In the genomic region with DNA sequence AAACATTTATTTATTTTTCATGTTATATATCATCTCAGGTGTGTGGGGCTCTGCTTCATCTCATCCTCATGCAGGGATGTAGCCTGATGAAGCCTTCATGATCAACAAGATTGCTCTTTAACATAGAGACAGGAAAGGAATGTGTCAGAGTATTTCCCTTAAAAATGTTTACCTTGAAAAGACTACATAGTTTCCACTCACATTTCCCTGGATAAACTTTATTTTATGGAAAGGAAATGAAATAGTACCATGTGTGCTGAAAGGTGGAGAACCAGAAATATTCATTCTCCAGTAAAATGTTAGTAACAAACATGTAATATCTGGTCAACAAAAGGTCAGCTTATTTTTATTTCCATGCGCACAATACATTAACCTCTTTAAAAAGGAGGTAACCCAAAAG, we compare ENCODE assay signal across 10 cellular contexts.
"Had no signal": no experiment of that assay in that cellular context is flagged by ENCODE, and none has a peak within 500 bp of the region (broad histone marks: within the 10 kb centered on the region; RNA-seq: fewer than 3 reads in every experiment).

No MANE protein-coding gene starts in this region.

- FAIRE-seq: H1, H54 had no signal

- H3K9me3 ChIP-seq: HAP-1 had no signal

- H3K27ac Mint-ChIP-seq: GM23338, H9, HFFc6 had no signal

- H3K4me1 ChIP-seq: HAP-1 had no signal

- H2AFZ ChIP-seq: GM23248, GM23338 had no signal

- H3K9me3 Mint-ChIP-seq: GM23338, H9 had no signal

- H3K9ac ChIP-seq: GM23248 had no signal

- H3K36me3 ChIP-seq: HAP-1 had no signal

- H3K4me3 ChIP-seq: GM23248, GM23338, HAP-1 had no signal

- H3K4me1 Mint-ChIP-seq: GM23338, H9 had no signal

- H3K4me3 Mint-ChIP-seq: GM23338, H9, HFFc6 had no signal

- H3K4me2 ChIP-seq: GM23338 had no signal

- H3K27ac ChIP-seq: GM23248 had no signal

- DNase-seq: GM23248, GOT3, H7, H9, HCEC 1CT, HFFc6 had no signal
